Comparison of ENCODE assay signal across 1 cellular context in the genomic region with DNA sequence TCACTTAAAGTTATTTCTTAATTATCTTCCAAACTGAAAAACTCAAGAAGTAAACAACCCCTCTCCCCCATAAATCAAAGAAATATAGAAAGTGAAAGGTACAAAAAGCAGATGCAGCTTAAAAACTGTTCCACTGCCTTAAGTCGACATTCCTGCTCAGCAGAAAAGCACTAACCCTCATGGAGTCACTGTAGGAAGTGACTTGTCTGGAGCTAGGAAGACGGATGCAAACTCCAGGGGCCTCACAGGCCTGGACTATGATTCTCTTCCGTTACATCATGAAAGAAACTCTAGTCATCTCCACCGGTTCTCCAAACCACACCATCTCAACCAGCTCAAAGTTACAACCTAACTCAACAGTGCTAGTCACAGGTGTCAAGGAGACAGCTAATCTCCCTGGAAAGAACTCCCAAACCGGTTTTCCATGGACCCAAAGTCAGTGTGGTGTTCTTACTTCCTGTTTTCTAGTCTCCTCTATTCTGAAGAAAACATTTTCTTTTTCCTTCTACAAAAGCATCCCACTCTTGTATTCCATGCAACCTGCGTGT.
TF ChIP-seq lines count a peak whose summit lies in the region.

No MANE protein-coding gene starts in this region.

TF ChIP-seq in IMR-90, 13 proteins besides CTCF, POLR2A, EP300 and RAD21:
- no peak for TF ChIP-seq FOS (IDR thresholded peaks at IDR 0.05; ENCODE audit: low read depth, low read length)
TF ChIP-seq in IMR-90: peak in this region for 0.
